In the genomic region with DNA sequence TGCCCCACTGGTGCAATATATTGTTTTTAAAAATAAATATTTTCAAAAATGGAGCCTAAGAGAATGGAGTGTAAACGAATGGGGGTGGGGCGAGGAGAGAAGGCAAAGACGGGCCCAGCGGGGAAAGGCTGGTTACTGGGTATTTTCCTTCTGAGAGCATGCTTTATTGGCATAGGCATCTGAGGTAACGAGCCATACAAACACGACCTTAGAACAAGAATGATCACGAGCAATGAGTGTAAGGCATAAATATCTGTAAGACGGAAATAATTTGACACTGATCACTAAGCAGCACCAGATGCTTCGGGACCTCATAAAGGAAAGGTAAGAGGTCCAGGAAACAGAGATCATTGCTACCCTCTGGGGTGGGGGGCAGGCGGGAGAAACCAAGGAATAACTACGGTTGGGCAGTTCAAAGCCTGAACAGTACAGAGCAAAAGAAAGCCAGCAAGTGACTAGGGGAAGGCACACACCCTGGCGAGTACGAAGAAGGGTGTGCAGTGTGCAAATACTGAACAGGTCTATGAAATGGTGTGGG, we compare ENCODE assay signal across 8 cellular contexts. TPM values are rescaled to one million over a fixed set of nuclear protein-coding genes. Genes with fewer than 3 reads are reported as not detected.
A peak's percentile ranks its signal among the peaks of the same experiment; 100 is the strongest.
DNase-seq lines count a peak whose midpoint lies in the region; ATAC-seq and TF ChIP-seq lines count a peak whose summit lies in the region.

No MANE protein-coding gene starts in this region.

- ATAC-seq in GM19397 (IDR thresholded peaks at IDR 0.05; ENCODE audit: unreplicated experiment) (no peak), HG03521 (IDR thresholded peaks at IDR 0.05; ENCODE audit: unreplicated experiment) (no peak)

- TF ChIP-seq CTCF in SU-DHL-6 (IDR thresholded peaks at IDR 0.05; ENCODE audit: insufficient read depth, low read length, poor library complexity, severe bottlenecking): no peak
- no peak for TF ChIP-seq CTCF in epithelial cell of proximal tubule (conservative IDR thresholded peaks at IDR 0.05; ENCODE audit: low read depth, low read length)

- peak overlapping the region; percentile 2 for H2AFZ ChIP-seq in SU-DHL-6 (ENCODE audit: low read depth, low read length, severe bottlenecking)

- no peaks in the 10 kb centered on the region for H3K9me3 ChIP-seq in SU-DHL-6 (ENCODE audit: insufficient read depth, low read length)

- peak overlapping the region; percentile 95 for H3K4me2 ChIP-seq in SU-DHL-6 (ENCODE audit: low read depth, low read length, poor library complexity, severe bottlenecking)

- 0 out of 2 replicates have a peak, but pooled peaks cover 4% of the 10 kb centered on the region for H4K20me1 ChIP-seq in SU-DHL-6 (ENCODE audit: low read depth, low read length)

- peaks cover 8% of the 10 kb centered on the region for H3F3A ChIP-seq in SU-DHL-6 (ENCODE audit: insufficient read depth)

- H3K9me2 ChIP-seq in SU-DHL-6 (replicated peaks; ENCODE audit: insufficient read depth, low read length): no peaks in the 10 kb centered on the region

- peaks cover 63% of the 10 kb centered on the region for H3K79me2 ChIP-seq in SU-DHL-6 (ENCODE audit: insufficient read depth, low read length)

- no peaks in the 10 kb centered on the region for H3K27me3 ChIP-seq in SU-DHL-6 (ENCODE audit: low read length)

- H3K36me3 ChIP-seq in SU-DHL-6 (ENCODE audit: low read length): peaks cover 15% of the 10 kb centered on the region; the same call in 1 of the 2 replicates

- peak; percentile 71 for DNase-seq in DMS79 treated with DMSO at 0.1 percent for 48 hours (lab: John Stamatoyannopoulos, UW)
- DNase-seq in Jurkat, Clone E6-1 (ENCODE audit: low read depth, low spot score): peak; percentile 39
- peak; percentile 59 for DNase-seq in epithelial cell of proximal tubule (ENCODE audit: low read depth)
- peak; percentile 41 for DNase-seq in myocyte (ENCODE audit: low read depth)
- no peak for DNase-seq in NCI-H345 treated with DMSO at 0.1 percent for 48 hours (lab: John Stamatoyannopoulos, UW; ENCODE audit: unreplicated experiment)

- peak overlapping the region; percentile 91 for H3K27ac ChIP-seq in SU-DHL-6 (ENCODE audit: low read depth, low read length)

- H3K9ac ChIP-seq in SU-DHL-6 (ENCODE audit: low read length): peak overlapping the region; percentile 82

- peak overlapping the region; percentile 99 for H3K4me3 ChIP-seq in Jurkat, Clone E6-1 (ENCODE audit: low read length)
- H3K4me3 ChIP-seq in SU-DHL-6 (ENCODE audit: insufficient read depth, low read length, poor library complexity, severe bottlenecking) (peak overlapping the region; percentile 87), epithelial cell of proximal tubule (ENCODE audit: low read depth, low read length) (peak overlapping the region; percentile 69)

RNA-seq across cellular contexts. Expression of gene SSH2, which starts 1.0 kb away (rescaled TPM):
- polyA plus RNA-seq in Jurkat, Clone E6-1 (2012; ENCODE audit: insufficient read depth, insufficient read length): 33.8 TPM
- total RNA-seq in epithelial cell of proximal tubule (15.2 and 19.8 TPM in 2 replicates), myocyte (21.5 and 26.7 TPM in 2 replicates)
- 12.8 TPM for polyA plus RNA-seq in myocyte (2012)

RNA-seq across cellular contexts. Expression of gene EFCAB5, which starts 12.4 kb away (rescaled TPM):
- 1.1 TPM for polyA plus RNA-seq in Jurkat, Clone E6-1 (2012; ENCODE audit: insufficient read depth, insufficient read length)
- total RNA-seq in epithelial cell of proximal tubule: 0.29 and 2.5 TPM in 2 replicates
- total RNA-seq in myocyte: 0.16 and 0.70 TPM in 2 replicates
- polyA plus RNA-seq in myocyte (2012): 0.21 TPM
